Comparison of ENCODE assay signal across 8 cellular contexts in genomic region chr1:156747737-156748669, GRCh38. TPM values are rescaled to one million over a fixed set of nuclear protein-coding genes. Genes with fewer than 3 reads are reported as not detected.
A peak's percentile ranks its signal among the peaks of the same experiment; 100 is the strongest.
DNase-seq lines count a peak whose midpoint lies in the region; ATAC-seq and TF ChIP-seq lines count a peak whose summit lies in the region.

No MANE protein-coding gene starts in this region.

- peaks cover 96% of the 10 kb centered on the region for H3K36me3 Mint-ChIP-seq in Calu3 (ENCODE audit: insufficient read depth, unreplicated experiment)
- peaks cover 51% of the 10 kb centered on the region for H3K36me3 Mint-ChIP-seq in effector memory CD8-positive, alpha-beta T cell (ENCODE audit: insufficient read depth)

- no peak for ATAC-seq in effector memory CD8-positive, alpha-beta T cell (replicated peaks)
- ATAC-seq in HG02571 (IDR thresholded peaks at IDR 0.05; ENCODE audit: unreplicated experiment), result no peak
- ATAC-seq in HG02642 (IDR thresholded peaks at IDR 0.05; ENCODE audit: poor library complexity, unreplicated experiment), result no peak

- peak overlapping the region; percentile 85 for H3K27ac Mint-ChIP-seq in Calu3 (ENCODE audit: unreplicated experiment)
- peak overlapping the region; percentile 97 to 98 for H3K27ac Mint-ChIP-seq in effector memory CD8-positive, alpha-beta T cell

- DNase-seq in Calu3, result no peak
- no peak for DNase-seq in NT2/D1 (ENCODE audit: low read depth, low spot score)
- no peak for DNase-seq in effector memory CD8-positive, alpha-beta T cell
- no peak for DNase-seq in stimulated activated CD4-positive, alpha-beta T cell treated with anti-CD3 and anti-CD28 coated beads, Interleukin-4, amount 100 ng/mL, for 1 hour
- DNase-seq in SKM-1 treated with dmso at 0.1 percent for 144 hours (lab: John Stamatoyannopoulos, UW; ENCODE audit: unreplicated experiment), result no peak

- H3K36me3 ChIP-seq in NT2/D1 (ENCODE audit: insufficient read depth, insufficient read length, low read length), result peaks cover 53% of the 10 kb centered on the region
- peaks cover 18% of the 10 kb centered on the region for H3K36me3 ChIP-seq in neuron (ENCODE audit: insufficient read depth, low read length)

- peak overlapping the region; percentile 67 for H3K4me3 Mint-ChIP-seq in Calu3 (ENCODE audit: low read depth, unreplicated experiment)
- H3K4me3 Mint-ChIP-seq in effector memory CD8-positive, alpha-beta T cell, result peak overlapping the region; percentile 83 to 91

- no peaks in the 10 kb centered on the region for H3K27me3 Mint-ChIP-seq in Calu3 (ENCODE audit: unreplicated experiment)
- no peaks in the 10 kb centered on the region for H3K27me3 Mint-ChIP-seq in effector memory CD8-positive, alpha-beta T cell

- no peaks in the 10 kb centered on the region for H3K9me3 Mint-ChIP-seq in Calu3 (ENCODE audit: low read depth, unreplicated experiment)
- no peaks in the 10 kb centered on the region for H3K9me3 Mint-ChIP-seq in effector memory CD8-positive, alpha-beta T cell

- peaks cover 61% of the 10 kb centered on the region for H3K4me1 Mint-ChIP-seq in Calu3 (ENCODE audit: low read depth, unreplicated experiment)
- peaks cover 53 to 57% of the 10 kb centered on the region in 2 donors for H3K4me1 Mint-ChIP-seq in effector memory CD8-positive, alpha-beta T cell (ENCODE audit: low read depth in 2 of 2)

- peak overlapping the region; percentile 38 for H3K4me3 ChIP-seq in NT2/D1 (ENCODE audit: insufficient read length, low read depth)
- H3K4me3 ChIP-seq in neuron (ENCODE audit: low read length), result peak overlapping the region; percentile 47

- CTCF ChIA-PET in Calu3 (lab: Charles Lee), result interaction anchor here (0.6 to 1.8 kb wide), 3 partner anchors 19 to 40 kb away, joined by 3 to 10 read pairs (median 7); partner anchors contain the start of gene PRCC

- H3K27me3 ChIP-seq in NT2/D1 (ENCODE audit: insufficient read depth, insufficient read length) (no peaks in the 10 kb centered on the region), neuron (ENCODE audit: insufficient read depth, low read length) (no peaks in the 10 kb centered on the region)

- TSS peak; percentile 34 for BruUV-seq in Calu3 (replicated peaks; lab: Mats Ljungman, UMichigan)

- intact Hi-C loops in Calu3 (cut with micrococcal nuclease; ENCODE audit: unreplicated experiment), result loop anchor here (2.0 kb wide), 1 partner anchor 19 kb away; the partner anchor contains the start of genes ISG20L2 and METTL25B

- H2AFZ ChIP-seq in neuron (ENCODE audit: low read depth, low read length), result no peak overlapping the region

- peak overlapping the region; percentile 94 for H3K9ac ChIP-seq in NT2/D1 (ENCODE audit: insufficient read length, low read depth)

- H3K4me1 ChIP-seq in NT2/D1 (ENCODE audit: insufficient read depth, insufficient read length), result peaks cover 47% of the 10 kb centered on the region
- H3K4me1 ChIP-seq in neuron (ENCODE audit: insufficient read depth, low read length), result peaks cover 55% of the 10 kb centered on the region

- TF ChIP-seq CTCF in Calu3 (IDR thresholded peaks at IDR 0.05; ENCODE audit: unreplicated experiment), result no peak

- H3K9me3 ChIP-seq in NT2/D1 (ENCODE audit: insufficient read depth, low read length) (no peaks in the 10 kb centered on the region), neuron (ENCODE audit: low read length) (no peaks in the 10 kb centered on the region)

RNA-seq across cellular contexts. Expression of gene HDGF, which starts 3.5 kb away (rescaled TPM):
- 437 and 470 TPM in 2 replicates for total RNA-seq in Calu3 (2022)

RNA-seq across cellular contexts. Expression of gene MRPL24, which starts 7.1 kb away (rescaled TPM):
- 130 and 138 TPM in 2 replicates for total RNA-seq in Calu3 (2022)

RNA-seq across cellular contexts. Expression of gene PRCC, which starts 19.3 kb away (rescaled TPM):
- 72.8 and 80.4 TPM in 2 replicates for total RNA-seq in Calu3 (2022)

RNA-seq across cellular contexts. Expression of gene ISG20L2, which starts 19.4 kb away (rescaled TPM):
- 60.9 and 61.6 TPM in 2 replicates for total RNA-seq in Calu3 (2022)

RNA-seq across cellular contexts. Expression of gene METTL25B, which starts 19.7 kb away (rescaled TPM):
- 52.7 and 63.8 TPM in 2 replicates for total RNA-seq in Calu3 (2022)
